Comparison of ENCODE assay signal across 16 cellular contexts in genomic region chr20:49872056-49872455, GRCh38.
DNase-seq lines count a peak whose midpoint lies in the region; ATAC-seq and TF ChIP-seq lines count a peak whose summit lies in the region.
"Had no signal": no experiment of that assay in that cellular context is flagged by ENCODE, and none has a peak within 500 bp of the region (broad histone marks: within the 10 kb centered on the region; RNA-seq: fewer than 3 reads in every experiment).

No MANE protein-coding gene starts in this region.

- H3K27me3 ChIP-seq in RWPE2 (ENCODE audit: insufficient read depth, poor library complexity, severe bottlenecking), result no peaks in the 10 kb centered on the region
- H3K27me3 ChIP-seq: BE2C had no signal

- H3K9me3 ChIP-seq in RWPE2 (ENCODE audit: severe bottlenecking), result no peaks in the 10 kb centered on the region
- H3K9me3 ChIP-seq: BE2C had no signal

- no peak overlapping the region for H3K4me3 ChIP-seq in RWPE2 (ENCODE audit: severe bottlenecking)

- DNase-seq in ELF-1 (ENCODE audit: low read depth, low spot score) (peak; percentile 38), HPDE6-E6E7 (ENCODE audit: extremely low spot score) (peak; percentile 62), RWPE2 (ENCODE audit: low spot score) (no peak), islet precursor cell (peak; percentile 55), NCI-H526 (lab: John Stamatoyannopoulos, UW) (no peak), NCI-H524 treated with DMSO at 0.1 percent for 48 hours (lab: John Stamatoyannopoulos, UW) (no peak), medulla oblongata (ENCODE audit: extremely low spot score) (no peak)
- DNase-seq: BE2C, EL, H7, HFFc6, KBM-7, NCI-H1092, NCI-H1436 treated with DMSO at 0.1 percent for 48 hours, NCI-H1930, NCI-H526 treated with DMSO at 0.1 percent for 48 hours had no signal

- H3K36me3 ChIP-seq in RWPE2 (ENCODE audit: low read depth), result peaks cover 25% of the 10 kb centered on the region
- H3K36me3 ChIP-seq: BE2C had no signal

- TF ChIP-seq CTCF in RWPE2 (IDR thresholded peaks at IDR 0.05; ENCODE audit: poor library complexity, severe bottlenecking), result no peak

- H3K27ac ChIP-seq in RWPE2 (ENCODE audit: poor library complexity, severe bottlenecking), result no peak overlapping the region

- H3K4me1 ChIP-seq in RWPE2 (ENCODE audit: insufficient read depth, poor library complexity, severe bottlenecking), result peaks cover 12% of the 10 kb centered on the region
- H3K4me1 ChIP-seq: BE2C had no signal

- peak; percentile 56 for ATAC-seq in RWPE2 (ENCODE audit: low read depth)

Comparison
In these comparisons a context has a peak if more than half of its experiments do, and no peak if none do; other contexts are left out.
1. DNase-seq: peak in ELF-1 (single experiment), HPDE6-E6E7 (single experiment) and islet precursor cell (single experiment); none in RWPE2 (single experiment), NCI-H526 (0 of 2), NCI-H524 treated with DMSO at 0.1 percent for 48 hours (single experiment) and medulla oblongata (single experiment).